In the genomic region with DNA sequence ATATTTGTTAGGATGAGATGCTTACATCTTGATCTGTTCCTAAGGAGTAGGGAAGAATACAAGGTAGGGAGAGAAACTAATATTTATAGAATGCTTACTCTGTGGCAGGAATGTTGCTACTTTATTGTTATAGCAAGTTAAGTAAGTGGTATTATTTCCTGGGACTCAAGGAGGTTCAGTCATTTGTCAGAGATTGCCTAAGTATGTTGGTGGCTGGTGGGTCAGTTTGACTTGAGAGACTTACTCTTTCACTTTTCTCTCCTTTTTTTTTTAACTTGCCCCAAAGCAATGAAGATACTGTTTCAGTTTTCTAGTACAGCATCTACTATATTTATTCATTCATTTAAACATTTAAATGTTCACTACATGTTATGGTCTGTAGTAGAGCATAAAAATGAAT, we compare ENCODE assay signal across 16 cellular contexts. TPM values are rescaled to one million over a fixed set of nuclear protein-coding genes. Genes with fewer than 3 reads are reported as not detected.
DNase-seq lines count a peak whose midpoint lies in the region; ATAC-seq and TF ChIP-seq lines count a peak whose summit lies in the region.
"Had no signal": no experiment of that assay in that cellular context is flagged by ENCODE, and none has a peak within 500 bp of the region (broad histone marks: within the 10 kb centered on the region; RNA-seq: fewer than 3 reads in every experiment).

No MANE protein-coding gene starts in this region.

- peak; percentile 7 for ATAC-seq in activated CD8-positive, alpha-beta T cell treated with anti-CD3 and anti-CD28 coated beads, Interleukin-2, amount 10 ng/mL, durations not matched to agents 7 days and 5 days
- ATAC-seq in memory B cell (ENCODE audit: low read depth) = no peak
- no peak for ATAC-seq in HG03095 (IDR thresholded peaks at IDR 0.05; ENCODE audit: unreplicated experiment)
- no peak for ATAC-seq in HG02973 (IDR thresholded peaks at IDR 0.05; ENCODE audit: unreplicated experiment)
- ATAC-seq: heart left ventricle, left cardiac atrium, right cardiac atrium had no signal

- H3K36me3 Mint-ChIP-seq in CD14-positive monocyte (peaks cover 9 to 18% of the 10 kb centered on the region in 2 donors), memory B cell (peaks cover 5% of the 10 kb centered on the region), endothelial cell (ENCODE audit: low read depth, unreplicated experiment) (no peaks in the 10 kb centered on the region)
- peaks cover 36% of the 10 kb centered on the region for H3K36me3 Mint-ChIP-seq in activated CD8-positive, alpha-beta T cell treated with anti-CD3 and anti-CD28 coated beads, Interleukin-2, amount 10 ng/mL, durations not matched to agents 7 days and 5 days (ENCODE audit: low read depth)

- peak overlapping the region; percentile 82 to 96 (median 93) for H3K27ac Mint-ChIP-seq in CD14-positive monocyte
- peak overlapping the region; percentile 41 for H3K27ac Mint-ChIP-seq in activated CD8-positive, alpha-beta T cell treated with anti-CD3 and anti-CD28 coated beads, Interleukin-2, amount 10 ng/mL, durations not matched to agents 7 days and 5 days
- H3K27ac Mint-ChIP-seq in memory B cell = peak overlapping the region; percentile 84
- no peak overlapping the region for H3K27ac Mint-ChIP-seq in endothelial cell (ENCODE audit: unreplicated experiment)

- H3K27me3 Mint-ChIP-seq in CD14-positive monocyte (ENCODE audit: low read depth in 3 of 3) (no peaks in the 10 kb centered on the region), memory B cell (no peaks in the 10 kb centered on the region), endothelial cell (ENCODE audit: unreplicated experiment) (no peaks in the 10 kb centered on the region)
- H3K27me3 Mint-ChIP-seq in activated CD8-positive, alpha-beta T cell treated with anti-CD3 and anti-CD28 coated beads, Interleukin-2, amount 10 ng/mL, durations not matched to agents 7 days and 5 days (ENCODE audit: low read depth) = no peaks in the 10 kb centered on the region

- H3K4me3 Mint-ChIP-seq in CD14-positive monocyte = peak overlapping the region in 1 of 2 donors; percentile 7
- H3K4me3 Mint-ChIP-seq in activated CD8-positive, alpha-beta T cell treated with anti-CD3 and anti-CD28 coated beads, Interleukin-2, amount 10 ng/mL, durations not matched to agents 7 days and 5 days = no peak overlapping the region
- peak overlapping the region; percentile 31 for H3K4me3 Mint-ChIP-seq in memory B cell
- no peak overlapping the region for H3K4me3 Mint-ChIP-seq in endothelial cell (ENCODE audit: unreplicated experiment)

- TF ChIP-seq CTCF in CD14-positive monocyte (IDR thresholded peaks at IDR 0.05) = no peak
- TF ChIP-seq CTCF in endothelial cell (IDR thresholded peaks at IDR 0.05; ENCODE audit: unreplicated experiment) = no peak

- DNase-seq in CD14-positive monocyte (ENCODE audit: low spot score) = no peak
- DNase-seq in EH (ENCODE audit: low read depth) = peak; percentile 25
- DNase-seq in activated CD8-positive, alpha-beta T cell treated with anti-CD3 and anti-CD28 coated beads, Interleukin-2, amount 10 ng/mL, durations not matched to agents 7 days and 5 days = no peak
- DNase-seq in memory B cell (ENCODE audit: low spot score in 2 of 2) = no peak
- DNase-seq in NCI-H187 treated with DMSO at 0.1 percent for 48 hours (lab: John Stamatoyannopoulos, UW) = no peak
- no peak for DNase-seq in endothelial cell (ENCODE audit: low spot score)
- DNase-seq: activated gamma-delta T cell, heart left ventricle, KG1, left cardiac atrium, NCI-H2081, right cardiac atrium, SHP77 treated with DMSO at 0.1 percent for 48 hours, substantia nigra had no signal

- H3K9me3 Mint-ChIP-seq in CD14-positive monocyte (peaks cover 0 to 6% (median 1%) of the 10 kb centered on the region in 7 donors), memory B cell (peaks cover 1% of the 10 kb centered on the region), endothelial cell (ENCODE audit: unreplicated experiment) (no peaks in the 10 kb centered on the region)
- peaks cover 4% of the 10 kb centered on the region for H3K9me3 Mint-ChIP-seq in activated CD8-positive, alpha-beta T cell treated with anti-CD3 and anti-CD28 coated beads, Interleukin-2, amount 10 ng/mL, durations not matched to agents 7 days and 5 days (ENCODE audit: insufficient read depth)

- CTCF ChIA-PET in activated CD8-positive, alpha-beta T cell treated with anti-CD3 and anti-CD28 coated beads, Interleukin-2, amount 10 ng/mL, durations not matched to agents 7 days and 5 days (lab: Charles Lee) = no interaction called here

- H3K4me1 Mint-ChIP-seq in CD14-positive monocyte (peaks cover 57% of the 10 kb centered on the region), memory B cell (peaks cover 36% of the 10 kb centered on the region), endothelial cell (ENCODE audit: unreplicated experiment) (peaks cover 12% of the 10 kb centered on the region)
- H3K4me1 Mint-ChIP-seq in activated CD8-positive, alpha-beta T cell treated with anti-CD3 and anti-CD28 coated beads, Interleukin-2, amount 10 ng/mL, durations not matched to agents 7 days and 5 days (ENCODE audit: low read depth) = peaks cover 51% of the 10 kb centered on the region

- POLR2A ChIA-PET in activated CD8-positive, alpha-beta T cell treated with anti-CD3 and anti-CD28 coated beads, Interleukin-2, amount 10 ng/mL, durations not matched to agents 7 days and 5 days (lab: Charles Lee) = no interaction called here

- intact Hi-C loops in CD14-positive monocyte (cut with micrococcal nuclease) = no loop called here

RNA-seq across cellular contexts. Expression of a gene that starts 6.3 kb away (rescaled TPM):
- 10 to 100 TPM; 48.6 to 57.7 TPM for polyA plus RNA-seq in CD14-positive monocyte
- 10 to 100 TPM; 60.3 to 61.7 TPM for total RNA-seq in activated CD8-positive, alpha-beta T cell treated with anti-CD3 and anti-CD28 coated beads, Interleukin-2, amount 10 ng/mL, durations not matched to agents 7 days and 5 days
- 13.2 TPM for total RNA-seq in endothelial cell (ENCODE audit: unreplicated experiment)
